ENCODE assay signal across 8 cellular contexts in genomic region chr6:1554881-1555569, GRCh38. TPM values are rescaled to one million over a fixed set of nuclear protein-coding genes. Genes with fewer than 3 reads are reported as not detected.
DNase-seq lines count a peak whose midpoint lies in the region; ATAC-seq and TF ChIP-seq lines count a peak whose summit lies in the region.

No MANE protein-coding gene starts in this region.

- TF ChIP-seq POLR2A in esophagus squamous epithelium (IDR thresholded peaks at IDR 0.05): peak in 1 of 4 donors; percentile 38

- H3K9me3 Mint-ChIP-seq in stimulated activated memory B cell treated with anti-CD40 and anti-IgM and Interleukin-4, amounts not matched to agents 10 μg/mL and 1 μg/mL and 100 μg/mL, for 72 hours: peaks cover 6% of the 10 kb centered on the region

- H3K27me3 Mint-ChIP-seq in stimulated activated memory B cell treated with anti-CD40 and anti-IgM and Interleukin-4, amounts not matched to agents 10 μg/mL and 1 μg/mL and 100 μg/mL, for 72 hours: peaks cover 39% of the 10 kb centered on the region

- H3K4me3 ChIP-seq in esophagus squamous epithelium: peak overlapping the region; percentile 49 to 79 (median 62)
- H3K4me3 ChIP-seq in muscle layer of duodenum (ENCODE audit: low read depth in 1 of 2, low read length in 2 of 2): peak overlapping the region; percentile 66 to 75

- H3K27ac ChIP-seq in esophagus squamous epithelium: peak overlapping the region; percentile 78 to 79 (median 79)
- peak overlapping the region; percentile 11 for H3K27ac ChIP-seq in muscle layer of duodenum (ENCODE audit: low read length)

- intact Hi-C loops in esophagus squamous epithelium (cut with DNase I): no loop called here

- H3K27me3 ChIP-seq in esophagus squamous epithelium: peaks cover 0 to 5% (median 0%) of the 10 kb centered on the region in 4 donors
- H3K27me3 ChIP-seq in muscle layer of duodenum (ENCODE audit: low read depth, low read length): no peaks in the 10 kb centered on the region

- H3K4me1 ChIP-seq in esophagus squamous epithelium (peaks cover 0 to 17% (median 5%) of the 10 kb centered on the region in 3 donors), muscle layer of duodenum (ENCODE audit: control insufficient read depth in 1 of 2, insufficient read depth in 2 of 2, low read length in 2 of 2) (no peaks in the 10 kb centered on the region)

- WGBS in esophagus squamous epithelium, 2 donors: 9 to 11% methylated on average over 15 to 16 of the region's 42 CpGs

- H3K27ac Mint-ChIP-seq in stimulated activated memory B cell treated with anti-CD40 and anti-IgM and Interleukin-4, amounts not matched to agents 10 μg/mL and 1 μg/mL and 100 μg/mL, for 72 hours: peak overlapping the region; percentile 28

- peaks cover 9% of the 10 kb centered on the region for H3K4me1 Mint-ChIP-seq in stimulated activated memory B cell treated with anti-CD40 and anti-IgM and Interleukin-4, amounts not matched to agents 10 μg/mL and 1 μg/mL and 100 μg/mL, for 72 hours

- H3K36me3 ChIP-seq in esophagus squamous epithelium: no peaks in the 10 kb centered on the region
- no peaks in the 10 kb centered on the region for H3K36me3 ChIP-seq in muscle layer of duodenum (ENCODE audit: control insufficient read depth in 1 of 2, insufficient read depth in 2 of 2, low read length in 2 of 2)

- TF ChIP-seq CTCF in GM12874 (IDR thresholded peaks at IDR 0.05; ENCODE audit: insufficient read depth, low read depth, low read length) (peak; percentile 66), esophagus squamous epithelium (IDR thresholded peaks at IDR 0.05) (peak; percentile 68 to 91 (median 82))

- peak; percentile 75 for ATAC-seq in stimulated activated memory B cell treated with anti-CD40 and anti-IgM and Interleukin-4, amounts not matched to agents 10 μg/mL and 1 μg/mL and 100 μg/mL, for 72 hours
- no peak for ATAC-seq in HG03280 (IDR thresholded peaks at IDR 0.05; ENCODE audit: unreplicated experiment)

- peak overlapping the region; percentile 75 for H3K4me3 Mint-ChIP-seq in stimulated activated memory B cell treated with anti-CD40 and anti-IgM and Interleukin-4, amounts not matched to agents 10 μg/mL and 1 μg/mL and 100 μg/mL, for 72 hours

- DNase-seq in NCI-H82 treated with DMSO at 0.1 percent for 48 hours (lab: John Stamatoyannopoulos, UW; ENCODE audit: unreplicated experiment) (peak; percentile 39), esophagus squamous epithelium (lab: John Stamatoyannopoulos, UW) (no peak), NCI-H1417 treated with DMSO at 0.1 percent for 48 hours (lab: John Stamatoyannopoulos, UW) (no peak)
- peak; percentile 68 to 74 for DNase-seq in activated T-cell treated with anti-CD3 and anti-CD28 coated beads, Interleukin-2, amount 50 U/mL, for 48 hours

- no peaks in the 10 kb centered on the region for H3K36me3 Mint-ChIP-seq in stimulated activated memory B cell treated with anti-CD40 and anti-IgM and Interleukin-4, amounts not matched to agents 10 μg/mL and 1 μg/mL and 100 μg/mL, for 72 hours

- H3K9me3 ChIP-seq in esophagus squamous epithelium: no peaks in the 10 kb centered on the region
- no peaks in the 10 kb centered on the region for H3K9me3 ChIP-seq in muscle layer of duodenum (ENCODE audit: control insufficient read depth in 1 of 2, low read length in 2 of 2)

RNA-seq across cellular contexts. Expression of gene FOXC1, which starts 54.7 kb away (rescaled TPM):
- 1 to 10 TPM; 2.2 to 6.0 (median 3.4) TPM for total RNA-seq in esophagus squamous epithelium

Comparison
In these comparisons a context has a peak if more than half of its experiments do, and no peak if none do; other contexts are left out.
1. DNase-seq: peak in NCI-H82 treated with DMSO at 0.1 percent for 48 hours (single experiment) and activated T-cell treated with anti-CD3 and anti-CD28 coated beads, Interleukin-2, amount 50 U/mL, for 48 hours (2 of 2); none in esophagus squamous epithelium (single experiment) and NCI-H1417 treated with DMSO at 0.1 percent for 48 hours (single experiment).